Comparison of ENCODE assay signal across 13 cellular contexts in the genomic region with DNA sequence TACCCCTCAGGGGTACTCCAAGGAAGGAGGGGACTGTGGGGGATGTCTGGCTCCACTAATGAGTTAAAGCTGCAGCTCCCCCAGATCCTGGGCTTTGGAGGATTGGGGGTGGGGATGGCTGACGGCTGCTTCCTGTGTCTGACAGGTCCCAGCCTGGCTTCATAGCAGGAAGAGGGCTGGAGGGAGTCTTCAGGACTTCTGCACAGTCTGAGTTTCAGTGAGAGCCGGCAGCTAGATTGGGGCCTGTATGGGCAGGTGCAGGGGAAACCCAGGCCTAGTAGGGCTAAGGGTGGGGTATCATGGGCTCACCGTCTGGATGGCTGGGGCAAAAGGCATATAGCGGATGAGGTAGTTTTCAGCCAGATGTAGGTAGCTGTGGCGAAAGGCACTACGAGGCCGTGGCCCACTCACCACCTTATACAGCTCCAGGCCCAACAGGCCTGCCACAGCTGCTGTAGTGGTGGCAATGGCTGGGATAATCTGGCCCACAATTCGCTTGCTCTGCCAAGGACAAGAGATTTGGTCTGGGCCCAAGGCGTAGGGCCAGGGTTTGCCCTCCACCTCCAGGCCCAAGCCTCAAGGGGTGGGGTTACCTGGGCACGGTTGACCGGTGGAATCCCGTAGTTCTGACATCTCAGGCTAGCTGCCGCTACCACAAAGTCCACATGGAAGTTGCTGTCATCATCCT. TPM values are rescaled to one million over a fixed set of nuclear protein-coding genes. Genes with fewer than 3 reads are reported as not detected.
A peak's percentile ranks its signal among the peaks of the same experiment; 100 is the strongest.
DNase-seq lines count a peak whose midpoint lies in the region; ATAC-seq, FAIRE-seq and TF ChIP-seq lines count a peak whose summit lies in the region.
"Had no signal": no experiment of that assay in that cellular context is flagged by ENCODE, and none has a peak within 500 bp of the region (broad histone marks: within the 10 kb centered on the region; RNA-seq: fewer than 3 reads in every experiment).

No MANE protein-coding gene starts in this region.

- peaks cover 37% of the 10 kb centered on the region for H3K4me1 ChIP-seq in A673 (ENCODE audit: insufficient read depth, low read length, poor library complexity, severe bottlenecking)
- peaks cover 24 to 42% of the 10 kb centered on the region in 2 donors for H3K4me1 ChIP-seq in ascending aorta
- peaks cover 8% of the 10 kb centered on the region for H3K4me1 ChIP-seq in colonic mucosa
- peaks cover 12% of the 10 kb centered on the region; the same call in 1 of the 2 replicates for H3K4me1 ChIP-seq in PC-3 (ENCODE audit: insufficient read depth, low read length)

- H3K27me3 ChIP-seq in A673 (replicated peaks; ENCODE audit: insufficient read depth, low read depth, low read length, poor library complexity) (no peaks in the 10 kb centered on the region), ascending aorta (no peaks in the 10 kb centered on the region), colonic mucosa (peaks cover 7% of the 10 kb centered on the region), PC-3 (ENCODE audit: low read length) (no peaks in the 10 kb centered on the region)
- H3K27me3 ChIP-seq: body of pancreas had no signal

- peak overlapping the region; percentile 77 to 96 (median 88) for H3K4me3 Mint-ChIP-seq in naive B cell
- H3K4me3 Mint-ChIP-seq: H9 had no signal

- no peaks in the 10 kb centered on the region for H3K9me3 Mint-ChIP-seq in naive B cell
- H3K9me3 Mint-ChIP-seq: H9 had no signal

- H3K4me3 ChIP-seq in A673 (ENCODE audit: low read depth, low read length, poor library complexity, severe bottlenecking) (no peak overlapping the region), ascending aorta (no peak overlapping the region), colonic mucosa (no peak overlapping the region), PC-3 (ENCODE audit: low read length) (no peak overlapping the region)
- H3K4me3 ChIP-seq: body of pancreas had no signal

- peaks cover 63 to 87% (median 84%) of the 10 kb centered on the region in 3 donors for H3K4me1 Mint-ChIP-seq in naive B cell

- H3K27me3 Mint-ChIP-seq in naive B cell = peaks cover 0 to 1% (median 0%) of the 10 kb centered on the region in 3 donors

- no peaks in the 10 kb centered on the region for H3K9me3 ChIP-seq in A673 (ENCODE audit: low read depth, low read length, poor library complexity, severe bottlenecking)
- H3K9me3 ChIP-seq in ascending aorta = no peaks in the 10 kb centered on the region
- H3K9me3 ChIP-seq in colonic mucosa = no peaks in the 10 kb centered on the region
- H3K9me3 ChIP-seq in PC-3 (ENCODE audit: low read length) = no peaks in the 10 kb centered on the region
- H3K9me3 ChIP-seq: body of pancreas had no signal

- no peaks in the 10 kb centered on the region for H3K79me2 ChIP-seq in PC-3 (ENCODE audit: low read length)

- no peak overlapping the region for H3K9ac ChIP-seq in colonic mucosa (ENCODE audit: low read depth in 2 of 2, low read length in 2 of 2)
- no peak overlapping the region for H3K9ac ChIP-seq in PC-3 (ENCODE audit: low read length)

- intact Hi-C loops in A673 (cut with micrococcal nuclease; ENCODE audit: unreplicated experiment) (no loop called here), ascending aorta (cut with DNase I) (no loop called here), colonic mucosa (cut with DNase I) (no loop called here), PC-3 (cut with micrococcal nuclease) (no loop called here)

- H3K27ac Mint-ChIP-seq in naive B cell = peak overlapping the region; percentile 39 to 98 (median 92)

- H3K9me2 ChIP-seq in PC-3 (replicated peaks; ENCODE audit: low read length) = no peaks in the 10 kb centered on the region

- BruUV-seq in A673 (replicated peaks; lab: Mats Ljungman, UMichigan) = no TSS peak
- no TSS peak for BruUV-seq in PC-3 (replicated peaks; lab: Mats Ljungman, UMichigan)

- POLR2A ChIA-PET in A673 (lab: Charles Lee; ENCODE audit: low non-redundant PET) = no interaction called here
- POLR2A ChIA-PET in PC-3 (lab: Charles Lee; ENCODE audit: unreplicated experiment) = no interaction called here

- DNase-seq in A673 (ENCODE audit: low spot score) (peak; percentile 41), GM18507 (ENCODE audit: extremely low spot score, insufficient read length, low read depth) (no peak), ascending aorta (ENCODE audit: low spot score in 2 of 2) (no peak), naive B cell (peak; percentile 61), colonic mucosa (no peak), PC-3 (no peak), SW480 (ENCODE audit: low spot score) (no peak)
- DNase-seq: body of pancreas, C1 segment of cervical spinal cord, H9, NCI-H187 treated with DMSO at 0.1 percent for 48 hours had no signal

- peaks cover 2% of the 10 kb centered on the region for H3K36me3 ChIP-seq in A673 (ENCODE audit: insufficient read depth, low read length, poor library complexity, severe bottlenecking)
- peaks cover 20 to 26% of the 10 kb centered on the region in 2 donors for H3K36me3 ChIP-seq in ascending aorta
- H3K36me3 ChIP-seq in colonic mucosa = no peaks in the 10 kb centered on the region
- no peaks in the 10 kb centered on the region for H3K36me3 ChIP-seq in PC-3 (ENCODE audit: low read depth, low read length)

- no peak overlapping the region for H2AFZ ChIP-seq in PC-3 (ENCODE audit: low read length)

- peaks cover 0 to 20% of the 10 kb centered on the region in 2 donors for H3K36me3 Mint-ChIP-seq in naive B cell

- no peaks in the 10 kb centered on the region for H4K20me1 ChIP-seq in PC-3 (ENCODE audit: low read length)

- H3K27ac ChIP-seq in A673 (ENCODE audit: low read depth, low read length, poor library complexity, severe bottlenecking) (peak overlapping the region; percentile 98), ascending aorta (peak overlapping the region; percentile 55 to 98), colonic mucosa (no peak overlapping the region), PC-3 (ENCODE audit: low read length) (no peak overlapping the region)

- CTCF ChIA-PET in A673 (lab: Charles Lee) (no interaction called here), PC-3 (lab: Charles Lee) (no interaction called here)

- TF ChIP-seq CTCF in A673 (conservative IDR thresholded peaks at IDR 0.05; ENCODE audit: low read depth, low read length) (no peak), ascending aorta (IDR thresholded peaks at IDR 0.05) (no peak), colonic mucosa (IDR thresholded peaks at IDR 0.05) (no peak), PC-3 (conservative IDR thresholded peaks at IDR 0.05; ENCODE audit: low read depth, low read length) (no peak)

- H3F3A ChIP-seq in PC-3 (ENCODE audit: low read length, unreplicated experiment) = no peaks in the 10 kb centered on the region

- FAIRE-seq in GM18507 (lab: Jason Lieb, UNC) = peak; percentile 83

- ATAC-seq in naive B cell (ENCODE audit: low read depth in 2 of 2) (peak; percentile 17 to 31), HG03097 (IDR thresholded peaks at IDR 0.05; ENCODE audit: low FRiP score, unreplicated experiment) (no peak), PC-3 (no peak)
- ATAC-seq: body of pancreas had no signal

- H3K4me2 ChIP-seq in PC-3 (ENCODE audit: low read length) = no peak overlapping the region

RNA-seq across cellular contexts. Expression of gene INKA1, which starts 4.5 kb away (rescaled TPM):
- total RNA-seq in A673 (2021) (7.1 and 13.8 TPM in 2 replicates), ascending aorta (not detected), colonic mucosa (under 1 TPM; 0.57 to 0.88 TPM), PC-3 (2014; rRNA removed) (1.3 and 5.8 TPM in 2 replicates)
- 10 to 100 TPM in 5 of 6 donors, 1 to 10 TPM in 1; 4.3 to 21.7 (median 15.4) TPM for polyA plus RNA-seq in naive B cell (ENCODE audit: low read depth in 6 of 6)

RNA-seq across cellular contexts. Expression of gene UBA7, which starts 6.2 kb away (rescaled TPM):
- total RNA-seq in A673 (2021) (2.2 and 3.8 TPM in 2 replicates), ascending aorta (56.1 TPM), colonic mucosa (10 to 100 TPM; 67.4 to 88.3 TPM), PC-3 (2014; rRNA removed) (3.3 and 3.6 TPM in 2 replicates)
- polyA plus RNA-seq in naive B cell (ENCODE audit: low read depth in 6 of 6) = 10 to 100 TPM; 38.5 to 67.7 (median 52.7) TPM

RNA-seq across cellular contexts. Expression of gene CDHR4, which starts 7.9 kb away (rescaled TPM):
- total RNA-seq in A673 (2021) (0.48 TPM in 1 of 2 replicates, not detected in the other), ascending aorta (not detected), colonic mucosa (not detected), PC-3 (2014; rRNA removed) (not detected in 2 replicates)
- polyA plus RNA-seq in naive B cell (ENCODE audit: low read depth in 6 of 6) = not detected
- total RNA-seq: glomerular endothelial cell, H9 had no signal

RNA-seq across cellular contexts. Expression of gene IP6K1, which starts 21.2 kb away (rescaled TPM):
- total RNA-seq in A673 (2021) = 25.8 and 29.0 TPM in 2 replicates
- total RNA-seq in ascending aorta = 33.8 TPM
- polyA plus RNA-seq in naive B cell (ENCODE audit: low read depth in 6 of 6) = 10 to 100 TPM; 16.2 to 23.9 (median 21.3) TPM
- total RNA-seq in colonic mucosa = 10 to 100 TPM; 26.8 to 33.7 TPM
- 50.3 and 51.0 TPM in 2 replicates for total RNA-seq in PC-3 (2014; rRNA removed)

RNA-seq across cellular contexts. Expression of gene TRAIP, which starts 48.8 kb away (rescaled TPM):
- total RNA-seq in A673 (2021) = 17.8 and 18.8 TPM in 2 replicates
- total RNA-seq in ascending aorta = not detected
- 1 to 10 TPM; 2.2 to 4.6 (median 3.8) TPM for polyA plus RNA-seq in naive B cell (ENCODE audit: low read depth in 6 of 6)
- total RNA-seq in colonic mucosa = 10 to 100 TPM in 1 of 2 donors, 1 to 10 TPM in 1; 3.6 to 19.7 TPM
- 21.6 and 27.8 TPM in 2 replicates for total RNA-seq in PC-3 (2014; rRNA removed)

Comparison
In these comparisons a context has a peak if more than half of its experiments do, and no peak if none do; other contexts are left out.
1. DNase-seq: peak in A673 (single experiment) and naive B cell (single experiment); none in GM18507 (single experiment), ascending aorta (0 of 2), colonic mucosa (single experiment), PC-3 (single experiment) and SW480 (single experiment).
2. H3K27ac ChIP-seq: peak in A673 (single experiment) and ascending aorta (2 of 2); none in colonic mucosa (single experiment) and PC-3 (single experiment).
3. ATAC-seq: peak in naive B cell (2 of 2); none in HG03097 (single experiment) and PC-3 (single experiment).
4. RNA of gene UBA7, which starts 6.2 kb away (total RNA-seq): 67.4 to 88.3 TPM in colonic mucosa and 56.1 TPM in ascending aorta (single experiment); 3.3 to 3.6 TPM in PC-3 and 2.2 to 3.8 TPM in A673; every median in the first group is over 10 times any median in the second.